12 cellular contexts compared by ENCODE assay signal in the genomic region with DNA sequence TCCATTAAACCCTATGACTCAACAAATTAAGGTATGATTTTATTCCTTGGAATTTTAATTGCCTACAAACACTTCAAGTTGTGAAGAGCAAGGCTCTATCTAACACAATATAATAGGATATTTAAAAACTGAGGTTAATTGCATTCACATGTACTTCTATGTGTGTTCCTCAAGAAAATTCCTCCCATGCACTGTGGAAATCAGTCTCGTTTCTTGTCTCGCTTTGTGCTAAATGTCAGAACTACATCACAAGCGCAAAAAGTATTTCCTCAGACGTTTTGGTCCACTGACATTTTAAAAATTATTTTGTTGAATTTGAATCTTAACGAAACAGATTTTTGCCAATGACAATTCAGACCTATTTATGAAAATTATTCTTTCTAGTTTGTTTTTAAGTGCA.
"Had no signal": no experiment of that assay in that cellular context is flagged by ENCODE, and none has a peak within 500 bp of the region (broad histone marks: within the 10 kb centered on the region; RNA-seq: fewer than 3 reads in every experiment).

No MANE protein-coding gene starts in this region.

- H3K4me1 ChIP-seq: gastrocnemius medialis had no signal

- H3K4me3 Mint-ChIP-seq: activated CD4-positive, alpha-beta T cell treated with anti-CD3 and anti-CD28 coated beads, Interleukin-2, amount 10 ng/mL, durations not matched to agents 7 days and 5 days; activated T-helper 17 cell treated with anti-CD3 and anti-CD28 coated beads, Interleukin-2, amount 50 U/mL, for 72 hours; stimulated activated naive B cell treated with anti-CD40 and anti-IgM and Interleukin-4, amounts not matched to agents 10 μg/mL and 1 μg/mL and 100 μg/mL, for 72 hours; T-helper 1 cell treated with Interleukin-12 subunit alpha and Interleukin-12 subunit beta and Interleukin-4 antibody, amounts not matched to agents 30 μg/mL and 1 μg/mL, for 36 hours had no signal

- H3K9me3 Mint-ChIP-seq: activated CD4-positive, alpha-beta T cell treated with anti-CD3 and anti-CD28 coated beads, Interleukin-2, amount 10 ng/mL, durations not matched to agents 7 days and 5 days; activated T-helper 17 cell treated with anti-CD3 and anti-CD28 coated beads, Interleukin-2, amount 50 U/mL, for 72 hours; stimulated activated naive B cell treated with anti-CD40 and anti-IgM and Interleukin-4, amounts not matched to agents 10 μg/mL and 1 μg/mL and 100 μg/mL, for 72 hours; T-helper 1 cell treated with Interleukin-12 subunit alpha and Interleukin-12 subunit beta and Interleukin-4 antibody, amounts not matched to agents 30 μg/mL and 1 μg/mL, for 36 hours had no signal

- H3K27me3 ChIP-seq: gastrocnemius medialis had no signal

- H3K36me3 ChIP-seq: gastrocnemius medialis had no signal

- H3K9me3 ChIP-seq: gastrocnemius medialis had no signal

- H3K27ac Mint-ChIP-seq: activated CD4-positive, alpha-beta T cell treated with anti-CD3 and anti-CD28 coated beads, Interleukin-2, amount 10 ng/mL, durations not matched to agents 7 days and 5 days; activated T-helper 17 cell treated with anti-CD3 and anti-CD28 coated beads, Interleukin-2, amount 50 U/mL, for 72 hours; stimulated activated naive B cell treated with anti-CD40 and anti-IgM and Interleukin-4, amounts not matched to agents 10 μg/mL and 1 μg/mL and 100 μg/mL, for 72 hours; T-helper 1 cell treated with Interleukin-12 subunit alpha and Interleukin-12 subunit beta and Interleukin-4 antibody, amounts not matched to agents 30 μg/mL and 1 μg/mL, for 36 hours had no signal

- H3K27me3 Mint-ChIP-seq: activated CD4-positive, alpha-beta T cell treated with anti-CD3 and anti-CD28 coated beads, Interleukin-2, amount 10 ng/mL, durations not matched to agents 7 days and 5 days; stimulated activated naive B cell treated with anti-CD40 and anti-IgM and Interleukin-4, amounts not matched to agents 10 μg/mL and 1 μg/mL and 100 μg/mL, for 72 hours had no signal

- H3K4me3 ChIP-seq: gastrocnemius medialis, SK-N-MC had no signal

- ATAC-seq: activated T-helper 17 cell treated with anti-CD3 and anti-CD28 coated beads, Interleukin-2, amount 50 U/mL, for 72 hours; gastrocnemius medialis; right cardiac atrium; stimulated activated naive B cell treated with anti-CD40 and anti-IgM and Interleukin-4, amounts not matched to agents 10 μg/mL and 1 μg/mL and 100 μg/mL, for 72 hours had no signal

- H3K27ac ChIP-seq: gastrocnemius medialis, SK-N-MC had no signal

- H3K4me1 Mint-ChIP-seq: activated CD4-positive, alpha-beta T cell treated with anti-CD3 and anti-CD28 coated beads, Interleukin-2, amount 10 ng/mL, durations not matched to agents 7 days and 5 days; activated T-helper 17 cell treated with anti-CD3 and anti-CD28 coated beads, Interleukin-2, amount 50 U/mL, for 72 hours had no signal

- DNase-seq: activated CD4-positive, alpha-beta T cell treated with anti-CD3 and anti-CD28 coated beads, Interleukin-2, amount 10 ng/mL, durations not matched to agents 7 days and 5 days; activated CD8-positive, alpha-beta memory T cell treated with anti-CD3 and anti-CD28 coated beads for 24 hours; activated naive CD4-positive, alpha-beta T cell treated with anti-CD3 and anti-CD28 coated beads, Interleukin-2, amount 50 U/mL, for 16 hours; gastrocnemius medialis; kidney glomerular epithelial cell; right cardiac atrium; stimulated activated CD4-positive, alpha-beta T cell treated with anti-CD3 and anti-CD28 coated beads, Interleukin-1b, Interleukin-23, amount 100 ng/mL, for 48 hours; stimulated activated naive B cell treated with anti-CD40 and anti-IgM and Interleukin-4, amounts not matched to agents 10 μg/mL and 1 μg/mL and 100 μg/mL, for 72 hours; trophoblast cell had no signal
